In genomic region chr10:97713828-97714400, GRCh38 we compare ENCODE assay signal across 8 cellular contexts.
DNase-seq lines count a peak whose midpoint lies in the region; ATAC-seq and TF ChIP-seq lines count a peak whose summit lies in the region.

No MANE protein-coding gene starts in this region.

- peaks cover 61% of the 10 kb centered on the region for H3K36me3 Mint-ChIP-seq in dendritic cell treated with granulocyte-macrophage colony-stimulating factor and Interleukin-4, amounts not matched to agents 40 ng/mL and 50 ng/mL, for 4 days (ENCODE audit: low read depth)

- H3K4me3 Mint-ChIP-seq in dendritic cell treated with granulocyte-macrophage colony-stimulating factor and Interleukin-4, amounts not matched to agents 40 ng/mL and 50 ng/mL, for 4 days, result peak overlapping the region; percentile 98

- CTCF ChIA-PET in HEK293T (lab: Yijun Ruan, JAX), result interaction anchor here (0.6 to 2.1 kb wide), 6 partner anchors 9 to 358 kb away, joined by 3 to 13 read pairs (median 4); no protein-coding TSS in a partner anchor

- peak; percentile 72 to 75 for ATAC-seq in activated CD4-positive, CD25-positive, alpha-beta regulatory T cell treated with anti-CD3 and anti-CD28 coated beads, Interleukin-2, amount 50 U/mL, for 24 hours

- H3K4me1 Mint-ChIP-seq in dendritic cell treated with granulocyte-macrophage colony-stimulating factor and Interleukin-4, amounts not matched to agents 40 ng/mL and 50 ng/mL, for 4 days (ENCODE audit: low read depth), result peaks cover 73% of the 10 kb centered on the region

- H3K27me3 Mint-ChIP-seq in dendritic cell treated with granulocyte-macrophage colony-stimulating factor and Interleukin-4, amounts not matched to agents 40 ng/mL and 50 ng/mL, for 4 days, result peaks cover 5% of the 10 kb centered on the region

- intact Hi-C loops in dendritic cell treated with granulocyte-macrophage colony-stimulating factor and Interleukin-4, amounts not matched to agents 40 ng/mL and 50 ng/mL, for 4 days (cut with micrococcal nuclease), result no loop called here

- peak overlapping the region; percentile 97 for H3K27ac Mint-ChIP-seq in dendritic cell treated with granulocyte-macrophage colony-stimulating factor and Interleukin-4, amounts not matched to agents 40 ng/mL and 50 ng/mL, for 4 days

- DNase-seq in NCI-H1417 (lab: John Stamatoyannopoulos, UW), result peak; percentile 36 to 79 (median 79)
- DNase-seq in NCI-H1417 treated with DMSO at 0.1 percent for 48 hours (lab: John Stamatoyannopoulos, UW), result no peak
- DNase-seq in HEK293T (ENCODE audit: extremely low spot score), result peak; percentile 78
- DNase-seq in NCI-H1092 treated with DMSO at 0.1 percent for 48 hours (lab: John Stamatoyannopoulos, UW), result peak; percentile 27
- peak; percentile 91 for DNase-seq in left kidney (ENCODE audit: low read depth, low spot score)
- DNase-seq in stimulated activated CD4-positive, alpha-beta T cell treated with anti-CD3 and anti-CD28 coated beads, Interleukin-2, amount 100 ng/mL, for 24 hours, result peak; percentile 57 to 60

- no peaks in the 10 kb centered on the region for H3K9me3 Mint-ChIP-seq in dendritic cell treated with granulocyte-macrophage colony-stimulating factor and Interleukin-4, amounts not matched to agents 40 ng/mL and 50 ng/mL, for 4 days

- POLR2A ChIA-PET in HEK293T (lab: Yijun Ruan, JAX), result interaction anchor here (0.7 to 4.2 kb wide), 15 partner anchors 9 to 139 kb away, joined by 3 to 63 read pairs (median 5); partner anchors contain the start of genes AVPI1, PI4K2A and ZFYVE27

TF ChIP-seq in HEK293T, 16 proteins besides CTCF, POLR2A, EP300 and RAD21:
- TF ChIP-seq ARNT (IDR thresholded peaks at IDR 0.05) (0 out of 2 replicates have a peak, but pooled peaks have one; percentile 14), L3MBTL2 (conservative IDR thresholded peaks at IDR 0.05) (peak; percentile 94), TARDBP (IDR thresholded peaks at IDR 0.05) (no peak), SP1 (IDR thresholded peaks at IDR 0.05) (no peak), FOXM1 (IDR thresholded peaks at IDR 0.05; ENCODE audit: borderline replicate concordance) (peak; percentile 8; the same call in 1 of the 2 replicates)
TF ChIP-seq in HEK293T: peak in this region for 3.
